35 cellular contexts compared by ENCODE assay signal in the genomic region with DNA sequence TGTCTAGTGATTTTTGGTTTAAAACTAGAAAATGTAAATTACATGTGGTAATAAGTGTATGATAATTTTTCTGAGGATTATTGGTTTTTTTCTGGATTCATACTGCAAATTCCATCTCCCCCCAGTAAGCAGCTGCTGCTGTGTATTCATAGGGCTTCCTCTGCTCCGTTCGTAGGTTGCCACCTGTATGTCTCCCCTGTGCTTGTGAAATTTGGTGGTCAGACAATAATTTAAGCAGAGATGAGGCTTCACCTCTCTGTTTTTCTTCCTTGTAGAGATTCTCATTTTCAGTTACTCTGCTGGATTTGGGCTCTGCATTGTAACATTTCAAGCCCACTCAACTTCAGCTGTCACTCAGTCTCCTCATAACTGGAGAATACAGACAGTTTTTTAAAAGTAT.
"Had no signal": no experiment of that assay in that cellular context is flagged by ENCODE, and none has a peak within 500 bp of the region (broad histone marks: within the 10 kb centered on the region; RNA-seq: fewer than 3 reads in every experiment).

No MANE protein-coding gene starts in this region.

- H3K9me3 ChIP-seq: MG63 had no signal

- DNase-seq: Karpas-422, Kasumi-1, MG63, MM.1S, MV-4-11, NCI-H1048, NCI-H1092, NCI-H1092 treated with DMSO at 0.1 percent for 48 hours, NCI-H1105, NCI-H1105 treated with DMSO at 0.1 percent for 48 hours, NCI-H1417, NCI-H1417 treated with DMSO at 0.1 percent for 48 hours, NCI-H1436, NCI-H1436 treated with DMSO at 0.1 percent for 48 hours, NCI-H146, NCI-H1694, NCI-H1694 treated with DMSO at 0.1 percent for 48 hours, NCI-H187, NCI-H187 treated with DMSO at 0.1 percent for 48 hours, NCI-H1930, NCI-H2029, NCI-H2029 treated with DMSO at 0.1 percent for 48 hours, NCI-H2081, NCI-H2081 treated with DMSO at 0.1 percent for 48 hours, NCI-H2107, NCI-H2171, NCI-H2171 treated with DMSO at 0.1 percent for 48 hours, NCI-H2227 treated with DMSO at 0.1 percent for 48 hours, NCI-H226, NCI-H345, NCI-H446, NCI-H446 treated with DMSO at 0.1 percent for 48 hours, NCI-H510A, NCI-H510A treated with DMSO at 0.1 percent for 48 hours, NCI-H524 had no signal

- H3K4me3 ChIP-seq: MG63 had no signal

- H3K36me3 ChIP-seq: MG63 had no signal
